12 cellular contexts compared by ENCODE assay signal in genomic region chr5:132473608-132474007, GRCh38. TPM values are rescaled to one million over a fixed set of nuclear protein-coding genes. Genes with fewer than 3 reads are reported as not detected.
A peak's percentile ranks its signal among the peaks of the same experiment; 100 is the strongest.
DNase-seq lines count a peak whose midpoint lies in the region; ATAC-seq and TF ChIP-seq lines count a peak whose summit lies in the region.
"Had no signal": no experiment of that assay in that cellular context is flagged by ENCODE, and none has a peak within 500 bp of the region (broad histone marks: within the 10 kb centered on the region; RNA-seq: fewer than 3 reads in every experiment).

No MANE protein-coding gene starts in this region.

- H3K9ac ChIP-seq in mesenchymal stem cell (ENCODE audit: low read length), result no peak overlapping the region

- no peak overlapping the region for H2BK15ac ChIP-seq in mesenchymal stem cell (ENCODE audit: low read depth, poor library complexity, severe bottlenecking)

- no peak for ATAC-seq in activated T-helper 17 cell treated with anti-CD3 and anti-CD28 coated beads, Interleukin-2, amount 50 U/mL, for 72 hours (replicated peaks)
- no peak for ATAC-seq in HG03354 (IDR thresholded peaks at IDR 0.05; ENCODE audit: poor library complexity, severe bottlenecking, unreplicated experiment)
- ATAC-seq in GM18502 (IDR thresholded peaks at IDR 0.05; ENCODE audit: poor library complexity, unreplicated experiment), result no peak

- H2BK5ac ChIP-seq in mesenchymal stem cell (ENCODE audit: low read depth, low read length, poor library complexity, severe bottlenecking), result no peak overlapping the region

- no peak for TF ChIP-seq EP300 in transverse colon (IDR thresholded peaks at IDR 0.05; ENCODE audit: low read depth)

- H3K4me1 Mint-ChIP-seq in activated T-helper 17 cell treated with anti-CD3 and anti-CD28 coated beads, Interleukin-2, amount 50 U/mL, for 72 hours, result peaks cover 48% of the 10 kb centered on the region

- H4K91ac ChIP-seq in mesenchymal stem cell (ENCODE audit: low read length), result no peak overlapping the region

- peak overlapping the region; percentile 17 for H4K8ac ChIP-seq in mesenchymal stem cell (ENCODE audit: low read length)

- H3K4me3 ChIP-seq in mesenchymal stem cell (ENCODE audit: insufficient read depth in 1 of 2, low read depth in 1 of 2, low read length in 2 of 2), result no peak overlapping the region
- H3K4me3 ChIP-seq in transverse colon, result no peak overlapping the region
- no peak overlapping the region for H3K4me3 ChIP-seq in BE2C (ENCODE audit: low read depth, low read length)
- H3K4me3 ChIP-seq: thyroid gland had no signal

- H3K14ac ChIP-seq in mesenchymal stem cell (ENCODE audit: low read length in 2 of 2), result no peak overlapping the region

- H3K27me3 ChIP-seq in mesenchymal stem cell (ENCODE audit: control insufficient read depth in 1 of 2, insufficient read depth in 1 of 2, low read length in 2 of 2), result no peaks in the 10 kb centered on the region
- no peaks in the 10 kb centered on the region for H3K27me3 ChIP-seq in transverse colon
- H3K27me3 ChIP-seq in BE2C, result no peaks in the 10 kb centered on the region
- H3K27me3 ChIP-seq: thyroid gland had no signal

- WGBS in mesenchymal stem cell, result 76% methylated on average over 1 of the region's 1 CpG
- 76% methylated on average over 1 of the region's 1 CpG; no CpG with 5 or more reads in 1 of the 2 donors for WGBS in transverse colon (ENCODE audit: low coverage in 1 of 2), 2 donors

- peak overlapping the region in 1 of 2 experiments; percentile 64 for H2BK12ac ChIP-seq in mesenchymal stem cell (ENCODE audit: low read length in 2 of 2)

- no peak overlapping the region for H3K23ac ChIP-seq in mesenchymal stem cell (ENCODE audit: low read length in 2 of 2)

- H3K9me3 ChIP-seq in mesenchymal stem cell (ENCODE audit: control insufficient read depth, low read length) (no peaks in the 10 kb centered on the region), transverse colon (no peaks in the 10 kb centered on the region), BE2C (no peaks in the 10 kb centered on the region)
- H3K9me3 ChIP-seq: thyroid gland had no signal

- peak overlapping the region; percentile 81 for H3K4me3 Mint-ChIP-seq in activated T-helper 17 cell treated with anti-CD3 and anti-CD28 coated beads, Interleukin-2, amount 50 U/mL, for 72 hours

- no peaks in the 10 kb centered on the region for H3K36me3 Mint-ChIP-seq in activated T-helper 17 cell treated with anti-CD3 and anti-CD28 coated beads, Interleukin-2, amount 50 U/mL, for 72 hours (ENCODE audit: low read depth)

- DNase-seq in activated gamma-delta T cell treated with Interleukin-2 at 50 U/mL for 16 hours, result peak; percentile 4
- DNase-seq in activated gamma-delta T cell (lab: John Stamatoyannopoulos, UW), result no peak
- no peak for DNase-seq in mesenchymal stem cell
- peak; percentile 3 for DNase-seq in transverse colon
- no peak for DNase-seq in BE2C
- DNase-seq: caudate nucleus, H7, NCI-H446 treated with DMSO at 0.1 percent for 48 hours had no signal

- no peak overlapping the region for H3K4me2 ChIP-seq in mesenchymal stem cell (ENCODE audit: low read length, poor library complexity, severe bottlenecking)

- H3K36me3 ChIP-seq in mesenchymal stem cell (ENCODE audit: control insufficient read depth in 1 of 2, insufficient read depth in 2 of 2, low read depth in 1 of 2, low read length in 2 of 2), result peaks cover 0 to 6% of the 10 kb centered on the region in 2 experiments
- H3K36me3 ChIP-seq in transverse colon, result no peaks in the 10 kb centered on the region
- no peaks in the 10 kb centered on the region for H3K36me3 ChIP-seq in BE2C
- H3K36me3 ChIP-seq: thyroid gland had no signal

- no peak overlapping the region for H2AFZ ChIP-seq in mesenchymal stem cell (ENCODE audit: low read depth, low read length)

- no peak overlapping the region for H3K4ac ChIP-seq in mesenchymal stem cell (ENCODE audit: low read depth in 1 of 2, low read length in 2 of 2)

- H3K18ac ChIP-seq in mesenchymal stem cell (ENCODE audit: low read depth in 1 of 2, low read length in 2 of 2), result no peak overlapping the region

- no peak overlapping the region for H3K27ac ChIP-seq in mesenchymal stem cell (ENCODE audit: low read length, poor library complexity, severe bottlenecking)
- H3K27ac ChIP-seq in transverse colon, result peak overlapping the region in 3 of 4 donors; percentile 45 to 82 (median 64)
- H3K27ac ChIP-seq: thyroid gland had no signal

- no peaks in the 10 kb centered on the region for H3K27me3 Mint-ChIP-seq in activated T-helper 17 cell treated with anti-CD3 and anti-CD28 coated beads, Interleukin-2, amount 50 U/mL, for 72 hours

- TF ChIP-seq POLR2A in transverse colon (IDR thresholded peaks at IDR 0.05), result no peak

- H2AK5ac ChIP-seq in mesenchymal stem cell (ENCODE audit: low read length, severe bottlenecking), result peak overlapping the region; percentile 79

- H3K79me1 ChIP-seq in mesenchymal stem cell (replicated peaks; ENCODE audit: low read length, poor library complexity, severe bottlenecking), result peaks cover 6% of the 10 kb centered on the region

- intact Hi-C loops in transverse colon (cut with DNase I; ENCODE audit: low total_unique reads), result no loop called here

- H2BK120ac ChIP-seq in mesenchymal stem cell (ENCODE audit: low read depth, low read length), result no peak overlapping the region

- no peaks in the 10 kb centered on the region for H3K9me3 Mint-ChIP-seq in activated T-helper 17 cell treated with anti-CD3 and anti-CD28 coated beads, Interleukin-2, amount 50 U/mL, for 72 hours

- no peak for TF ChIP-seq CTCF in transverse colon (IDR thresholded peaks at IDR 0.05)
- TF ChIP-seq CTCF in BE2C (IDR thresholded peaks at IDR 0.05; ENCODE audit: low read depth, low read length), result no peak

- H3K4me1 ChIP-seq in mesenchymal stem cell (ENCODE audit: control insufficient read depth, insufficient read depth, low read depth, low read length) (peaks cover 37% of the 10 kb centered on the region), transverse colon (peaks cover 34 to 62% (median 38%) of the 10 kb centered on the region in 4 donors), BE2C (peaks cover 8% of the 10 kb centered on the region)

- peak overlapping the region; percentile 94 for H3K27ac Mint-ChIP-seq in activated T-helper 17 cell treated with anti-CD3 and anti-CD28 coated beads, Interleukin-2, amount 50 U/mL, for 72 hours

- in situ Hi-C loops in transverse colon (cut with MboI; ENCODE audit: low pct_ligation_motif_present in 1 of 4, low pct_unique_long_range_greater_than_20kb in 1 of 4, low sequenced_read_pairs in 3 of 4), result loop anchor here in 2 of 4 donors (5.0 to 10.0 kb wide), 2 partner anchors 49 to 51 kb away; no protein-coding TSS in a partner anchor

RNA-seq across cellular contexts. Expression of gene IRF1, which starts 17.0 kb away (rescaled TPM):
- 100 to 1,000 TPM; 125 to 174 TPM for total RNA-seq in activated T-helper 17 cell treated with anti-CD3 and anti-CD28 coated beads, Interleukin-2, amount 50 U/mL, for 72 hours
- 33.6 TPM for polyA plus RNA-seq in mesenchymal stem cell (2013, experiment 1 of 2)
- polyA plus RNA-seq in mesenchymal stem cell (2013, experiment 2 of 2), result 35.8 TPM
- total RNA-seq in transverse colon, result 10 to 100 TPM; 40.8 to 86.9 (median 65.5) TPM
- polyA plus RNA-seq in BE2C (2012; ENCODE audit: insufficient read depth, insufficient read length, low read depth), result 22.5 TPM

Comparison
In these comparisons a context has a peak if more than half of its experiments do, and no peak if none do; other contexts are left out.
1. DNase-seq: peak in activated gamma-delta T cell treated with Interleukin-2 at 50 U/mL for 16 hours (single experiment) and transverse colon (single experiment); none in activated gamma-delta T cell (single experiment), mesenchymal stem cell (single experiment) and BE2C (single experiment).